Comparison of ENCODE assay signal across 11 cellular contexts in genomic region chr9:18861599-18862546, GRCh38.
A peak's percentile ranks its signal among the peaks of the same experiment; 100 is the strongest.
DNase-seq lines count a peak whose midpoint lies in the region; ATAC-seq and TF ChIP-seq lines count a peak whose summit lies in the region.
"Had no signal": no experiment of that assay in that cellular context is flagged by ENCODE, and none has a peak within 500 bp of the region (broad histone marks: within the 10 kb centered on the region; RNA-seq: fewer than 3 reads in every experiment).

No MANE protein-coding gene starts in this region.

- H3K9me3 Mint-ChIP-seq in endothelial cell (ENCODE audit: unreplicated experiment), result no peaks in the 10 kb centered on the region
- no peaks in the 10 kb centered on the region for H3K9me3 Mint-ChIP-seq in natural killer cell treated with Interleukin-12 subunit alpha and Interleukin-12 subunit beta and Interleukin-15 and Interleukin-18, amount 100 ng/mL, for 72 hours
- H3K9me3 Mint-ChIP-seq: dendritic cell treated with granulocyte-macrophage colony-stimulating factor and Interleukin-4, amounts not matched to agents 40 ng/mL and 50 ng/mL, for 4 days had no signal

- H3K36me3 Mint-ChIP-seq in endothelial cell (ENCODE audit: low read depth, unreplicated experiment), result no peaks in the 10 kb centered on the region
- no peaks in the 10 kb centered on the region for H3K36me3 Mint-ChIP-seq in natural killer cell treated with Interleukin-12 subunit alpha and Interleukin-12 subunit beta and Interleukin-15 and Interleukin-18, amount 100 ng/mL, for 72 hours

- no peak for ATAC-seq in natural killer cell treated with Interleukin-12 subunit alpha and Interleukin-12 subunit beta and Interleukin-15 and Interleukin-18, amount 100 ng/mL, for 72 hours
- no peak for ATAC-seq in HG03460 (IDR thresholded peaks at IDR 0.05; ENCODE audit: unreplicated experiment)

- peaks cover 7% of the 10 kb centered on the region for H3K4me1 Mint-ChIP-seq in endothelial cell (ENCODE audit: unreplicated experiment)
- H3K4me1 Mint-ChIP-seq in natural killer cell treated with Interleukin-12 subunit alpha and Interleukin-12 subunit beta and Interleukin-15 and Interleukin-18, amount 100 ng/mL, for 72 hours (ENCODE audit: low read depth in 2 of 2), result no peaks in the 10 kb centered on the region

- DNase-seq in GM03348 (ENCODE audit: low spot score), result peak; percentile 81
- DNase-seq in endothelial cell (ENCODE audit: low spot score), result peak; percentile 21
- DNase-seq in iris pigment epithelial cell (ENCODE audit: low read depth), result peak; percentile 65
- DNase-seq in retinal pigment epithelial cell (ENCODE audit: low read depth), result no peak
- DNase-seq in COR-L47 (lab: John Stamatoyannopoulos, UW), result no peak
- DNase-seq in AML-193 (lab: John Stamatoyannopoulos, UW), result no peak
- DNase-seq in natural killer cell treated with Interleukin-12 subunit alpha and Interleukin-12 subunit beta and Interleukin-15 and Interleukin-18, amount 100 ng/mL, for 72 hours (ENCODE audit: low spot score), result no peak
- DNase-seq: activated T-cell treated with anti-CD3 and anti-CD28 coated beads, Interleukin-2, amount 50 U/mL, for 48 hours had no signal

- H3K27ac Mint-ChIP-seq in endothelial cell (ENCODE audit: unreplicated experiment), result no peak overlapping the region
- no peak overlapping the region for H3K27ac Mint-ChIP-seq in natural killer cell treated with Interleukin-12 subunit alpha and Interleukin-12 subunit beta and Interleukin-15 and Interleukin-18, amount 100 ng/mL, for 72 hours
- H3K27ac Mint-ChIP-seq: dendritic cell treated with granulocyte-macrophage colony-stimulating factor and Interleukin-4, amounts not matched to agents 40 ng/mL and 50 ng/mL, for 4 days had no signal

- H3K4me3 ChIP-seq in retinal pigment epithelial cell (ENCODE audit: low read length), result no peak overlapping the region
- H3K4me3 ChIP-seq: BLaER1 had no signal

- H3K27me3 Mint-ChIP-seq in endothelial cell (ENCODE audit: unreplicated experiment), result no peaks in the 10 kb centered on the region
- peaks cover 0 to 12% of the 10 kb centered on the region in 2 donors for H3K27me3 Mint-ChIP-seq in natural killer cell treated with Interleukin-12 subunit alpha and Interleukin-12 subunit beta and Interleukin-15 and Interleukin-18, amount 100 ng/mL, for 72 hours
- H3K27me3 Mint-ChIP-seq: dendritic cell treated with granulocyte-macrophage colony-stimulating factor and Interleukin-4, amounts not matched to agents 40 ng/mL and 50 ng/mL, for 4 days had no signal

- TF ChIP-seq CTCF in endothelial cell (IDR thresholded peaks at IDR 0.05; ENCODE audit: unreplicated experiment) (no peak), retinal pigment epithelial cell (conservative IDR thresholded peaks at IDR 0.05; ENCODE audit: low read depth, low read length) (peak; percentile 20)

- H3K4me3 Mint-ChIP-seq in endothelial cell (ENCODE audit: unreplicated experiment), result no peak overlapping the region
- H3K4me3 Mint-ChIP-seq in natural killer cell treated with Interleukin-12 subunit alpha and Interleukin-12 subunit beta and Interleukin-15 and Interleukin-18, amount 100 ng/mL, for 72 hours, result no peak overlapping the region
- H3K4me3 Mint-ChIP-seq: dendritic cell treated with granulocyte-macrophage colony-stimulating factor and Interleukin-4, amounts not matched to agents 40 ng/mL and 50 ng/mL, for 4 days had no signal

Comparison
In these comparisons a context has a peak if more than half of its experiments do, and no peak if none do; other contexts are left out.
1. DNase-seq: peak in GM03348 (single experiment), endothelial cell (single experiment) and iris pigment epithelial cell (single experiment); none in retinal pigment epithelial cell (single experiment), COR-L47 (single experiment), AML-193 (0 of 2) and natural killer cell treated with Interleukin-12 subunit alpha and Interleukin-12 subunit beta and Interleukin-15 and Interleukin-18, amount 100 ng/mL, for 72 hours (single experiment).